8 cellular contexts compared by ENCODE assay signal in the genomic region with DNA sequence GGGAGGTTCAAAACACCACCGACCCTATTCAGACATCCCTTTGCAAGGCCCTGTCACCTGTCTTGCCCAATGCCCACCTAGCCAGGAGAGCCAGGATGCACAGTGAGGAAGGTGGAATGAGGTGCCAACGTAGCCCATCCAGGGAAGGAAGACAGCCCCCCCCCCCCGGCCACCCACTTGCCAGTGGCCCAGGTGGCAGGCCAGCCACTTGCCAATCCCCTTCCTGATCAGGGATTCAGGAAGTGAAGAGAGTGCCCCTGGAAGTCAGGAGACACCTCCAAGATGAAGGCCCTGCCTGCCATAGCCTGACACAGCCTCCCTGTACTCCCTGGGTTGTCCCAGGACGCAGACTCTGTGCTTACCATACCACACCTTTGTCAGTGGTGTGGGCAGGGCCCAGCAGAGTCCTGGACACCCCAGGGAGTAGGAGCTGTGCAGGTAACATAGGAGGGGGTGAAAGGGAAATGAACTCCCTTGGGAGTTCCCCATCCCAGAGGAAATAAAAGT. TPM values are rescaled to one million over a fixed set of nuclear protein-coding genes. Genes with fewer than 3 reads are reported as not detected.
DNase-seq lines count a peak whose midpoint lies in the region; ATAC-seq, FAIRE-seq and TF ChIP-seq lines count a peak whose summit lies in the region.

No MANE protein-coding gene starts in this region.

- POLR2A ChIA-PET in HEK293 (lab: Yijun Ruan, JAX): interaction anchor here (1.0 to 3.2 kb wide), 2 partner anchors 10 to 302 kb away, joined by 3 to 36 read pairs; partner anchors contain the start of gene VEGFA

- 0 out of 2 replicates have a peak, but pooled peaks cover 3% of the 10 kb centered on the region for H3K4me1 ChIP-seq in HEK293 (ENCODE audit: control insufficient read depth, insufficient read depth, low read length)
- peaks cover 4 to 26% of the 10 kb centered on the region in 2 donors for H3K4me1 ChIP-seq in ascending aorta

- H3K9me3 Mint-ChIP-seq in CD14-positive monocyte: peaks cover 0 to 2% (median 0%) of the 10 kb centered on the region in 7 donors
- no peaks in the 10 kb centered on the region for H3K9me3 Mint-ChIP-seq in naive B cell

- CTCF ChIA-PET in HEK293 (lab: Yijun Ruan, JAX): interaction anchor here (0.6 to 10.9 kb wide), 12 partner anchors 8 to 350 kb away, joined by 3 to 189 read pairs (median 9); partner anchors contain the start of gene VEGFA

- H3K27me3 Mint-ChIP-seq in CD14-positive monocyte (ENCODE audit: low read depth in 3 of 3) (peaks cover 42 to 71% (median 59%) of the 10 kb centered on the region in 3 donors), naive B cell (peaks cover 16 to 77% (median 63%) of the 10 kb centered on the region in 3 donors)

- H3K4me1 Mint-ChIP-seq in CD14-positive monocyte: peaks cover 28% of the 10 kb centered on the region
- H3K4me1 Mint-ChIP-seq in naive B cell: peaks cover 16 to 20% (median 19%) of the 10 kb centered on the region in 3 donors

- H3K4me3 ChIP-seq in HEK293 (ENCODE audit: low read depth, low read length) (no peak overlapping the region), ascending aorta (peak overlapping the region; percentile 57 to 71)

- TF ChIP-seq CTCF in CD14-positive monocyte (IDR thresholded peaks at IDR 0.05) (no peak), HEK293 (tag by site-specific recombination; IDR thresholded peaks at IDR 0.05) (no peak), ascending aorta (IDR thresholded peaks at IDR 0.05) (no peak), D721Med (IDR thresholded peaks at IDR 0.05; ENCODE audit: insufficient read depth, missing control alignments) (no peak)

- H3K9me3 ChIP-seq in HEK293 (ENCODE audit: control insufficient read depth, insufficient read depth, low read depth, low read length): no peaks in the 10 kb centered on the region
- no peaks in the 10 kb centered on the region for H3K9me3 ChIP-seq in ascending aorta

- no peak for DNase-seq in CD14-positive monocyte (ENCODE audit: low spot score)
- DNase-seq in ascending aorta (ENCODE audit: low spot score in 2 of 2): no peak
- DNase-seq in naive B cell: no peak
- DNase-seq in D721Med (ENCODE audit: insufficient read length, low spot score): no peak
- DNase-seq in pons (ENCODE audit: low spot score): no peak
- no peak for DNase-seq in posterior vena cava (ENCODE audit: low spot score)
- DNase-seq in DMS153 (lab: John Stamatoyannopoulos, UW): no peak

- no peaks in the 10 kb centered on the region for H3K27me3 ChIP-seq in ascending aorta

- H3K36me3 Mint-ChIP-seq in CD14-positive monocyte: peaks cover 0 to 7% of the 10 kb centered on the region in 2 donors
- H3K36me3 Mint-ChIP-seq in naive B cell: no peaks in the 10 kb centered on the region

- H3K27ac Mint-ChIP-seq in CD14-positive monocyte: peak overlapping the region in 5 of 7 donors; percentile 54 to 98 (median 89)
- H3K27ac Mint-ChIP-seq in naive B cell: peak overlapping the region in 1 of 6 donors; percentile 55

- intact Hi-C loops in CD14-positive monocyte (cut with micrococcal nuclease): loop anchor here (2.0 to 5.0 kb wide), 3 partner anchors 14 to 60 kb away; no protein-coding TSS in a partner anchor
- intact Hi-C loops in ascending aorta (cut with DNase I): loop anchor here (2.0 kb wide), 1 partner anchor 14 kb away; no protein-coding TSS in a partner anchor
- intact Hi-C loops in posterior vena cava (cut with DNase I): loop anchor here in 1 of 2 donors (5.0 kb wide), 1 partner anchor 305 kb away; no protein-coding TSS in a partner anchor

- no peak for ATAC-seq in naive B cell (ENCODE audit: low read depth in 2 of 2)

- H3K27ac ChIP-seq in HEK293 (ENCODE audit: extremely low read depth, low read depth, low read length) (no peak overlapping the region; the same call in 1 of the 2 replicates), ascending aorta (peak overlapping the region; percentile 54 to 55)

- H3K4me3 Mint-ChIP-seq in CD14-positive monocyte: peak overlapping the region; percentile 90 to 96
- peak overlapping the region; percentile 87 to 99 (median 96) for H3K4me3 Mint-ChIP-seq in naive B cell

- H3K36me3 ChIP-seq in HEK293 (ENCODE audit: control insufficient read depth in 2 of 2, insufficient read depth in 1 of 2, low read length in 2 of 2) (no peaks in the 10 kb centered on the region), ascending aorta (no peaks in the 10 kb centered on the region)

- no peak for FAIRE-seq in D721Med (lab: Jason Lieb, UNC)

TF ChIP-seq in HEK293, 187 proteins besides CTCF, POLR2A, EP300 and RAD21:
- TF ChIP-seq ZNF530 (tag by site-specific recombination; IDR thresholded peaks at IDR 0.05; ENCODE audit: low read depth) (no peak), ZNF121 (tag by site-specific recombination; IDR thresholded peaks at IDR 0.05) (0 out of 2 replicates have a peak, but pooled peaks have one; percentile 5)

RNA-seq across cellular contexts. Expression of gene MRPL14, which starts 54.7 kb away (rescaled TPM):
- polyA plus RNA-seq in CD14-positive monocyte: 10 to 100 TPM; 78.2 to 91.5 TPM
- total RNA-seq in ascending aorta: 61.8 TPM
- polyA plus RNA-seq in naive B cell (ENCODE audit: low read depth in 6 of 6): 10 to 100 TPM; 68.2 to 99.9 (median 85.0) TPM
- 10 to 100 TPM; 26.4 to 33.5 TPM for total RNA-seq in posterior vena cava

RNA-seq across cellular contexts. Expression of gene TMEM63B, which starts 54.8 kb away (rescaled TPM):
- polyA plus RNA-seq in CD14-positive monocyte: 1 to 10 TPM; 1.3 to 1.9 TPM
- total RNA-seq in ascending aorta: 9.6 TPM
- polyA plus RNA-seq in naive B cell (ENCODE audit: low read depth in 6 of 6): 1 to 10 TPM in 1 of 6 donors, under 1 TPM in 4, not detected in 1; 0.38 to 1.6 (median 0.50) TPM
- total RNA-seq in posterior vena cava: 10 to 100 TPM; 23.7 to 28.1 TPM
